22 cellular contexts compared by ENCODE assay signal in genomic region chr1:109011335-109011734, GRCh38.
"Had no signal": no experiment of that assay in that cellular context is flagged by ENCODE, and none has a peak within 500 bp of the region (broad histone marks: within the 10 kb centered on the region; RNA-seq: fewer than 3 reads in every experiment).

No MANE protein-coding gene starts in this region.

- H3K36me3 ChIP-seq: colonic mucosa, ovary had no signal

- H3K4me3 ChIP-seq: colonic mucosa, lower lobe of right lung, ovary, psoas muscle, transverse colon had no signal

- H3K9me3 ChIP-seq: colonic mucosa, lower lobe of right lung, neutrophil, ovary, psoas muscle, transverse colon had no signal

- DNase-seq: activated CD4-positive, alpha-beta T cell treated with anti-CD3 and anti-CD28 coated beads, Interleukin-2, amount 10 ng/mL, durations not matched to agents 7 days and 5 days; activated CD4-positive, CD25-positive, alpha-beta regulatory T cell treated with anti-CD3 and anti-CD28 coated beads, Interleukin-2, amount 50 U/mL, for 72 hours; activated CD8-positive, alpha-beta T cell treated with anti-CD3 and anti-CD28 coated beads, Interleukin-2, amount 10 ng/mL, durations not matched to agents 7 days and 5 days; activated gamma-delta T cell; activated naive CD4-positive, alpha-beta T cell treated with anti-CD3 and anti-CD28 coated beads, Interleukin-2, amount 50 U/mL, for 16 hours; activated naive CD8-positive, alpha-beta T cell treated with anti-CD3 and anti-CD28 coated beads, Interleukin-2, amount 50 U/mL, for 24 hours; colonic mucosa; endodermal cell; kidney; lower lobe of right lung; ovary; psoas muscle; right cardiac atrium; stimulated activated CD4-positive, alpha-beta T cell treated with anti-CD3 and anti-CD28 coated beads, Interleukin-1b, Interleukin-23, amount 100 ng/mL, for 48 hours; T-cell; transverse colon had no signal

- FAIRE-seq: kidney, urothelium cell line had no signal

- H3K27me3 ChIP-seq: colonic mucosa, neutrophil, ovary, transverse colon had no signal

- H3K4me1 ChIP-seq: colonic mucosa, lower lobe of right lung, psoas muscle, transverse colon had no signal

- ATAC-seq: activated CD8-positive, alpha-beta T cell treated with anti-CD3 and anti-CD28 coated beads, Interleukin-2, amount 10 ng/mL, durations not matched to agents 7 days and 5 days; activated naive CD8-positive, alpha-beta T cell treated with anti-CD3 and anti-CD28 coated beads, Interleukin-2, amount 50 U/mL, for 24 hours; left lobe of liver; lower lobe of right lung; natural killer cell treated with Interleukin-12 subunit alpha and Interleukin-12 subunit beta and Interleukin-15 and Interleukin-18, amount 100 ng/mL, for 72 hours; psoas muscle; right cardiac atrium; T-cell had no signal

- H3K27ac ChIP-seq: colonic mucosa, epithelial cell of prostate, lower lobe of right lung, neutrophil, ovary, psoas muscle, transverse colon, VCaP had no signal
